Comparison of ENCODE assay signal across 8 cellular contexts in the genomic region with DNA sequence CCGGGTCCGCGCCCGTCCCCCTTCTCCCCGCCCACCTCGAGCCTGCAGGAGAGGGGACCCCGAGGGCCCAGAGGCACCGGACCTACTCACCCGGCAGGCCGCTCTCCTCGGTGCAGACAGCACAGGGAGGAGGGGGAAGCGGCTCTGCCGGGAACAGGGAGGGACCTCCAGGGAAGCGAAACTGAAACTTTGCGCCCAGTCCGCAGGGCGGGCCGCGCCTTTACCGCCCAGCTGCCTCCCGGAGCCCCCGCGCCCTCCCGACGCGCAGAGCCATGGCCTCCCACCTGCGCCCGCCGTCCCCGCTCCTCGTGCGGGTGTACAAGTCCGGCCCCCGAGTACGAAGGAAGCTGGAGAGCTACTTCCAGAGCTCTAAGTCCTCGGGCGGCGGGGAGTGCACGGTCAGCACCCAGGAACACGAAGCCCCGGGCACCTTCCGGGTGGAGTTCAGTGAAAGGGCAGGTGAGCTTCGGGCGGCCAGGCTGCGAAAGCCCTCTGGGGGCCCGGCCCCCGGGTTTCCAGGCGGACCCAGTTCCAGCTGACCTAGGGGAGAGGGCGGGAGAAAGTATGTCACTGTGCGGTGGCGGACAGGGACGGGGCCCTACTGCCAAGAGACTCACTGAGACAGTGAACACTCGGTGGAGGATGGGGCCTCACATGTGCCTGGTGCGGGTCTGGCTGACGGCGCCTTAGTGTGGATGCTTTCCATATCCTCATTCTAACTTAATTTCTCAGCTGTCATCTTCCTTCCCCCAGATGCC. TPM values are rescaled to one million over a fixed set of nuclear protein-coding genes. Genes with fewer than 3 reads are reported as not detected.
A peak's percentile ranks its signal among the peaks of the same experiment; 100 is the strongest.
DNase-seq lines count a peak whose midpoint lies in the region; ATAC-seq, FAIRE-seq and TF ChIP-seq lines count a peak whose summit lies in the region.

A gene (plus strand): TSS at position 184 of the 758 bp plus-strand sequence. CDS start 89 bp downstream, at position 273.
A gene (minus strand): TSS at position 146 of the 758 bp plus-strand sequence. CDS start 4,680 bp downstream, outside the sequence.

- no peaks in the 10 kb centered on the region for H3K36me3 ChIP-seq in mammary epithelial cell (ENCODE audit: insufficient read depth, low read length)
- peaks cover 4 to 5% of the 10 kb centered on the region in 2 donors for H3K36me3 ChIP-seq in small intestine (ENCODE audit: control insufficient read depth in 2 of 2, insufficient read depth in 2 of 2, low read length in 2 of 2)

- H3K27ac ChIP-seq in mammary epithelial cell (ENCODE audit: insufficient read depth, low read depth, low read length), result peak within 1 kb of the TSS; percentile 76
- H3K27ac ChIP-seq in small intestine (ENCODE audit: low read depth in 1 of 2, low read length in 1 of 2), result peak within 1 kb of the TSS; percentile 98 to 99

- peak; percentile 49 for ATAC-seq in GM18517 (IDR thresholded peaks at IDR 0.05; ENCODE audit: unreplicated experiment)
- ATAC-seq in HG02981 (IDR thresholded peaks at IDR 0.05; ENCODE audit: unreplicated experiment), result peak; percentile 82

- DNase-seq in NCI-H2107 treated with DMSO at 0.1 percent for 48 hours (lab: John Stamatoyannopoulos, UW; ENCODE audit: unreplicated experiment) (peak; percentile 51), mammary epithelial cell (peak; percentile 77), iPS-NIHi11 (ENCODE audit: low spot score) (peak; percentile 83), small intestine (peak; percentile 92), NCI-H82 (lab: John Stamatoyannopoulos, UW) (no peak)

- FAIRE-seq in small intestine (lab: Jason Lieb, UNC), result no peak

- H3K4me1 ChIP-seq in mammary epithelial cell (ENCODE audit: insufficient read depth, low read length) (peaks cover 12% of the 10 kb centered on the region), small intestine (ENCODE audit: control insufficient read depth in 2 of 2, insufficient read depth in 1 of 2, low read depth in 1 of 2, low read length in 1 of 2) (peaks cover 4 to 22% of the 10 kb centered on the region in 2 donors)

- H4K20me1 ChIP-seq in mammary epithelial cell (ENCODE audit: insufficient read depth, low read length), result no peaks in the 10 kb centered on the region

- TF ChIP-seq CTCF in WI38 (IDR thresholded peaks at IDR 0.05; ENCODE audit: low read depth, low read length) (no peak), mammary epithelial cell (conservative IDR thresholded peaks at IDR 0.05 in 1 of 2, IDR thresholded peaks at IDR 0.05 in 1 of 2; ENCODE audit: extremely low read depth in 1 of 2, insufficient read depth in 1 of 2, low read depth in 1 of 2, low read length in 2 of 2) (no peak)

- H3K4me2 ChIP-seq in mammary epithelial cell (ENCODE audit: insufficient read depth, low read depth, low read length), result peak within 1 kb of the TSS; percentile 97

- H3K27me3 ChIP-seq in mammary epithelial cell (ENCODE audit: insufficient read depth, low read length) (no peaks in the 10 kb centered on the region), small intestine (ENCODE audit: control insufficient read depth in 2 of 2, insufficient read depth in 2 of 2, low read length in 2 of 2) (no peaks in the 10 kb centered on the region)

- 2% methylated on average over 34 of the region's 56 CpGs for WGBS in mammary epithelial cell (ENCODE audit: low coverage, missing lambda C conversion rate)
- 0 to 1% (median 0%) methylated on average over 45 to 56 of the region's 56 CpGs for WGBS in small intestine, 3 donors

- CTCF ChIA-PET in mammary epithelial cell (lab: Charles Lee; ENCODE audit: low non-redundant PET), result no interaction called here

- dilution Hi-C loops in mammary epithelial cell (cut with HindIII; ENCODE audit: low sequenced_read_pairs), result no loop called here

- BruUV-seq in mammary epithelial cell (replicated peaks; lab: Mats Ljungman, UMichigan), result TSS peak; percentile 15

- intact Hi-C loops in mammary epithelial cell (cut with micrococcal nuclease), result loop anchor here (1.0 to 5.0 kb wide), 4 partner anchors 115 to 693 kb away; a partner anchor contains a TSS

- H3K9me3 ChIP-seq in mammary epithelial cell (replicated peaks; ENCODE audit: insufficient read depth, low read length), result no peaks in the 10 kb centered on the region
- no peaks in the 10 kb centered on the region for H3K9me3 ChIP-seq in small intestine (ENCODE audit: control insufficient read depth, low read depth)

- H3K4me3 ChIP-seq in WI38 (ENCODE audit: low read depth, low read length) (peak within 1 kb of the TSS; percentile 85), mammary epithelial cell (replicated peaks in 1 of 3; ENCODE audit: insufficient read depth in 1 of 3, low read depth in 2 of 3, low read length in 3 of 3) (peak within 1 kb of the TSS; percentile 87 to 93 (median 91)), small intestine (ENCODE audit: low read depth in 1 of 2, low read length in 2 of 2) (peak within 1 kb of the TSS; percentile 95 to 99)

- peak within 1 kb of the TSS; percentile 99 for H2AFZ ChIP-seq in mammary epithelial cell (ENCODE audit: low read depth, low read length)

- in situ Hi-C loops in mammary epithelial cell (cut with MboI; ENCODE audit: low sequenced_read_pairs in 2 of 2), result loop anchor here in 1 of 2 donors (25.0 kb wide), 1 partner anchor 123 kb away; a partner anchor contains a TSS

- H3K9ac ChIP-seq in mammary epithelial cell (ENCODE audit: insufficient read depth, low read length), result peak within 1 kb of the TSS; percentile 87

- peaks cover 9% of the 10 kb centered on the region for H3K79me2 ChIP-seq in mammary epithelial cell (ENCODE audit: insufficient read depth, low read length)

RNA-seq across cellular contexts. Expression of the first gene that starts in this region (rescaled TPM):
- 10 to 100 TPM; 10.7 to 15.6 TPM for total RNA-seq in mammary epithelial cell
- polyA plus RNA-seq in mammary epithelial cell (3.5 TPM), small intestine (10 to 100 TPM; 10.8 to 22.9 (median 14.3) TPM)
- 16.1 TPM for polyA minus RNA-seq in mammary epithelial cell

RNA-seq across cellular contexts. Expression of the second gene that starts in this region (rescaled TPM):
- 10 to 100 TPM in 1 of 2 donors, 1 to 10 TPM in 1; 6.4 to 10.0 TPM for total RNA-seq in mammary epithelial cell
- polyA plus RNA-seq in mammary epithelial cell, result 6.4 TPM
- 0.78 TPM for polyA minus RNA-seq in mammary epithelial cell
- 10 to 100 TPM; 20.5 to 36.5 (median 28.4) TPM for polyA plus RNA-seq in small intestine
